Comparison of ENCODE assay signal across 31 cellular contexts in genomic region chr21:34697826-34698225, GRCh38.
"Had no signal": no experiment of that assay in that cellular context is flagged by ENCODE, and none has a peak within 500 bp of the region (broad histone marks: within the 10 kb centered on the region; RNA-seq: fewer than 3 reads in every experiment).

No MANE protein-coding gene starts in this region.

- H3K4me3 ChIP-seq: ovary, psoas muscle, right lobe of liver, sigmoid colon, suprapubic skin, testis, tibial artery, transverse colon, upper lobe of right lung, uterus had no signal

- H3K27ac Mint-ChIP-seq: naive thymus-derived CD8-positive, alpha-beta T cell; natural killer cell treated with Interleukin-12 subunit alpha and Interleukin-12 subunit beta and Interleukin-15 and Interleukin-18, amount 100 ng/mL, for 72 hours; nephron progenitor cell; progenitor cell of endocrine pancreas; stimulated activated effector memory CD8-positive, alpha-beta T cell treated with anti-CD3 and anti-CD28 coated beads, Interleukin-12 subunit alpha, Interleukin-12 subunit beta, amount 100 ng/mL, for 72 hours; stimulated activated naive CD8-positive, alpha-beta T cell treated with anti-CD3 and anti-CD28 coated beads, Interleukin-15, amount 100 ng/mL, for 72 hours; type B pancreatic cell had no signal

- FAIRE-seq: small intestine had no signal

- DNase-seq: naive thymus-derived CD8-positive, alpha-beta T cell; nephron progenitor cell; nucleus accumbens; ovary; posterior cingulate gyrus; psoas muscle; right cardiac atrium; right lobe of liver; sigmoid colon; small intestine; stimulated activated CD4-positive, alpha-beta T cell treated with anti-CD3 and anti-CD28 coated beads, Interleukin-15, amount 100 ng/mL, for 24 hours; stimulated activated CD4-positive, alpha-beta T cell treated with anti-CD3 and anti-CD28 coated beads, Interleukin-2, amount 100 ng/mL, for 24 hours; stimulated activated CD4-positive, alpha-beta T cell treated with anti-CD3 and anti-CD28 coated beads, Interleukin-2, amount 100 ng/mL, for 48 hours; stimulated activated CD4-positive, alpha-beta T cell treated with anti-CD3 and anti-CD28 coated beads, Interleukin-4, amount 100 ng/mL, for 24 hours; stimulated activated naive CD4-positive, alpha-beta T cell; stimulated activated naive CD8-positive, alpha-beta T cell treated with anti-CD3 and anti-CD28 coated beads, Interleukin-15, amount 100 ng/mL, for 72 hours; stimulated activated naive CD8-positive, alpha-beta T cell treated with anti-CD3 and anti-CD28 coated beads, Interleukin-15, Interleukin-2, amounts not matched to agents 100 U/mL and 50 U/mL, for 24 hours; substantia nigra; testis; tibial artery; transverse colon; upper lobe of right lung; uterus had no signal

- H2AFZ ChIP-seq: parathyroid adenoma had no signal

- H3K4me3 Mint-ChIP-seq: naive thymus-derived CD8-positive, alpha-beta T cell; natural killer cell treated with Interleukin-12 subunit alpha and Interleukin-12 subunit beta and Interleukin-15 and Interleukin-18, amount 100 ng/mL, for 72 hours; nephron progenitor cell; neural crest cell; stimulated activated effector memory CD8-positive, alpha-beta T cell treated with anti-CD3 and anti-CD28 coated beads, Interleukin-12 subunit alpha, Interleukin-12 subunit beta, amount 100 ng/mL, for 72 hours; stimulated activated naive CD8-positive, alpha-beta T cell treated with anti-CD3 and anti-CD28 coated beads, Interleukin-15, amount 100 ng/mL, for 72 hours; type B pancreatic cell had no signal

- H3K27ac ChIP-seq: neutrophil, ovary, parathyroid adenoma, psoas muscle, right lobe of liver, sigmoid colon, suprapubic skin, testis, tibial artery, transverse colon, upper lobe of right lung, uterus had no signal

- H3K36me3 ChIP-seq: neutrophil, ovary, right lobe of liver, sigmoid colon, suprapubic skin, tibial artery, transverse colon, upper lobe of right lung, uterus had no signal

- H3K9ac ChIP-seq: parathyroid adenoma had no signal

- H3K27me3 ChIP-seq: ovary, sigmoid colon, suprapubic skin, testis, transverse colon, upper lobe of right lung, uterus had no signal

- H3K9me3 ChIP-seq: neutrophil, ovary, psoas muscle, right lobe of liver, sigmoid colon, suprapubic skin, testis, tibial artery, transverse colon, upper lobe of right lung, uterus had no signal

- ATAC-seq: naive thymus-derived CD8-positive, alpha-beta T cell; natural killer cell treated with Interleukin-12 subunit alpha and Interleukin-12 subunit beta and Interleukin-15 and Interleukin-18, amount 100 ng/mL, for 72 hours; psoas muscle; right cardiac atrium; right lobe of liver; stimulated activated effector memory CD8-positive, alpha-beta T cell treated with anti-CD3 and anti-CD28 coated beads, Interleukin-12 subunit alpha, Interleukin-12 subunit beta, amount 100 ng/mL, for 72 hours; stimulated activated naive CD8-positive, alpha-beta T cell treated with anti-CD3 and anti-CD28 coated beads, Interleukin-15, amount 100 ng/mL, for 72 hours; stimulated activated naive CD8-positive, alpha-beta T cell treated with anti-CD3 and anti-CD28 coated beads, Interleukin-15, Interleukin-2, amounts not matched to agents 100 U/mL and 50 U/mL, for 24 hours; upper lobe of right lung had no signal

- H3K4me1 Mint-ChIP-seq: stimulated activated effector memory CD8-positive, alpha-beta T cell treated with anti-CD3 and anti-CD28 coated beads, Interleukin-12 subunit alpha, Interleukin-12 subunit beta, amount 100 ng/mL, for 72 hours had no signal

- H3K4me1 ChIP-seq: parathyroid adenoma, sigmoid colon, testis, upper lobe of right lung, uterus had no signal

- H3K79me2 ChIP-seq: parathyroid adenoma had no signal

- H3K36me3 Mint-ChIP-seq: stimulated activated effector memory CD8-positive, alpha-beta T cell treated with anti-CD3 and anti-CD28 coated beads, Interleukin-12 subunit alpha, Interleukin-12 subunit beta, amount 100 ng/mL, for 72 hours; type B pancreatic cell had no signal

- H3K9me3 Mint-ChIP-seq: stimulated activated effector memory CD8-positive, alpha-beta T cell treated with anti-CD3 and anti-CD28 coated beads, Interleukin-12 subunit alpha, Interleukin-12 subunit beta, amount 100 ng/mL, for 72 hours had no signal

- H3K27me3 Mint-ChIP-seq: stimulated activated naive CD8-positive, alpha-beta T cell treated with anti-CD3 and anti-CD28 coated beads, Interleukin-15, amount 100 ng/mL, for 72 hours had no signal
